Comparison of ENCODE assay signal across 1 cellular context in the genomic region with DNA sequence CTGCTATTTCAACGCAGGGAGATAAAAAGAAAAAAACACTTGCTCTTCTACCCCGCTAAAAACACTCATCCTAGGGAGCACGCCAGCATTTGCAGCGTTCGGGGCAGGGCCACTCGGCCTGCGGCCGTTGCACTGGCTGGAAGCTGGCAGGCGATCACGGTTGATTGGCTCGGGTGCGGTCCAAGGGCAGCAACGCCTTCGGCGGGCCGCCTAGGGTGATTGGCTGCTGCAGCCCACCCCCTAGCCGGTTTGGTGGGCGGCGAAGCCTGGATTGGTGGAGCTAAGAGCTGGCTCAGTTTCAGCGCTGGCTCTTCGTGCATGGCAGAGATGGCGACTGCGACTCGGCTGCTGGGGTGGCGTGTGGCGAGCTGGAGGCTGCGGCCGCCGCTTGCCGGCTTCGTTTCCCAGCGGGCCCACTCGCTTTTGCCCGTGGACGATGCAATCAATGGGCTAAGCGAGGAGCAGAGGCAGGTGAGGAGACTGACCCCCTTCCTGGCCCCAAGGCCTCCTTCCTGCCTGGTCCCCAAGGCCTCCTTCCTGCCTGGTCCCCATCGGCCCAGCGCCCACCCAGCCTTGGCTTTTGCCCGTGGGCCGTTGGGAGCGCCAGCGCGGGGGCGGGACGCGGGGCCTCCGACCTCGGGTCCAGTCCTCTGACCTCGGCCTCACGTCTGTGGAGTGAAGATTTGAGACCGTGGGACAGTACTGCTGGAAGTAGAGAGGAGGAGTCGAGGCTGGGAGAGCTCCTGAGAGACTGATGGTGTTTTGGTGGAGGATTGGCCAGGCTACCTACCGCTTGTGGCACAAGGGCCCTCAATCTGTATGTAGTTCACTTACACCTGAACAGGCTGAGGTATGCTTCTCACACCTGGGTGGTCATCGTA.
TF ChIP-seq lines count a peak whose summit lies in the region.

Gene IVD (plus strand): TSS at position 295 of the 881 bp plus-strand sequence. CDS start 33 bp downstream, at position 328.

TF ChIP-seq in HepG2, 621 proteins besides CTCF, POLR2A, EP300 and RAD21 (continued from another document):
- peak; percentile 62; the same call in 1 of the 2 replicates for TF ChIP-seq NR0B2 (CRISPR knock-in tag; IDR thresholded peaks at IDR 0.05)
- peak; percentile 47; the same call in 1 of the 2 replicates for TF ChIP-seq ZNF138 (CRISPR knock-in tag; IDR thresholded peaks at IDR 0.05; ENCODE audit: low read depth)
